ENCODE assay signal across 1 cellular context in genomic region chr6:14882394-14883073, GRCh38.
TF ChIP-seq lines count a peak whose summit lies in the region.

No MANE protein-coding gene starts in this region.

TF ChIP-seq in GM23338, 12 proteins besides CTCF, POLR2A, EP300 and RAD21:
- TF ChIP-seq, protein P1, sequence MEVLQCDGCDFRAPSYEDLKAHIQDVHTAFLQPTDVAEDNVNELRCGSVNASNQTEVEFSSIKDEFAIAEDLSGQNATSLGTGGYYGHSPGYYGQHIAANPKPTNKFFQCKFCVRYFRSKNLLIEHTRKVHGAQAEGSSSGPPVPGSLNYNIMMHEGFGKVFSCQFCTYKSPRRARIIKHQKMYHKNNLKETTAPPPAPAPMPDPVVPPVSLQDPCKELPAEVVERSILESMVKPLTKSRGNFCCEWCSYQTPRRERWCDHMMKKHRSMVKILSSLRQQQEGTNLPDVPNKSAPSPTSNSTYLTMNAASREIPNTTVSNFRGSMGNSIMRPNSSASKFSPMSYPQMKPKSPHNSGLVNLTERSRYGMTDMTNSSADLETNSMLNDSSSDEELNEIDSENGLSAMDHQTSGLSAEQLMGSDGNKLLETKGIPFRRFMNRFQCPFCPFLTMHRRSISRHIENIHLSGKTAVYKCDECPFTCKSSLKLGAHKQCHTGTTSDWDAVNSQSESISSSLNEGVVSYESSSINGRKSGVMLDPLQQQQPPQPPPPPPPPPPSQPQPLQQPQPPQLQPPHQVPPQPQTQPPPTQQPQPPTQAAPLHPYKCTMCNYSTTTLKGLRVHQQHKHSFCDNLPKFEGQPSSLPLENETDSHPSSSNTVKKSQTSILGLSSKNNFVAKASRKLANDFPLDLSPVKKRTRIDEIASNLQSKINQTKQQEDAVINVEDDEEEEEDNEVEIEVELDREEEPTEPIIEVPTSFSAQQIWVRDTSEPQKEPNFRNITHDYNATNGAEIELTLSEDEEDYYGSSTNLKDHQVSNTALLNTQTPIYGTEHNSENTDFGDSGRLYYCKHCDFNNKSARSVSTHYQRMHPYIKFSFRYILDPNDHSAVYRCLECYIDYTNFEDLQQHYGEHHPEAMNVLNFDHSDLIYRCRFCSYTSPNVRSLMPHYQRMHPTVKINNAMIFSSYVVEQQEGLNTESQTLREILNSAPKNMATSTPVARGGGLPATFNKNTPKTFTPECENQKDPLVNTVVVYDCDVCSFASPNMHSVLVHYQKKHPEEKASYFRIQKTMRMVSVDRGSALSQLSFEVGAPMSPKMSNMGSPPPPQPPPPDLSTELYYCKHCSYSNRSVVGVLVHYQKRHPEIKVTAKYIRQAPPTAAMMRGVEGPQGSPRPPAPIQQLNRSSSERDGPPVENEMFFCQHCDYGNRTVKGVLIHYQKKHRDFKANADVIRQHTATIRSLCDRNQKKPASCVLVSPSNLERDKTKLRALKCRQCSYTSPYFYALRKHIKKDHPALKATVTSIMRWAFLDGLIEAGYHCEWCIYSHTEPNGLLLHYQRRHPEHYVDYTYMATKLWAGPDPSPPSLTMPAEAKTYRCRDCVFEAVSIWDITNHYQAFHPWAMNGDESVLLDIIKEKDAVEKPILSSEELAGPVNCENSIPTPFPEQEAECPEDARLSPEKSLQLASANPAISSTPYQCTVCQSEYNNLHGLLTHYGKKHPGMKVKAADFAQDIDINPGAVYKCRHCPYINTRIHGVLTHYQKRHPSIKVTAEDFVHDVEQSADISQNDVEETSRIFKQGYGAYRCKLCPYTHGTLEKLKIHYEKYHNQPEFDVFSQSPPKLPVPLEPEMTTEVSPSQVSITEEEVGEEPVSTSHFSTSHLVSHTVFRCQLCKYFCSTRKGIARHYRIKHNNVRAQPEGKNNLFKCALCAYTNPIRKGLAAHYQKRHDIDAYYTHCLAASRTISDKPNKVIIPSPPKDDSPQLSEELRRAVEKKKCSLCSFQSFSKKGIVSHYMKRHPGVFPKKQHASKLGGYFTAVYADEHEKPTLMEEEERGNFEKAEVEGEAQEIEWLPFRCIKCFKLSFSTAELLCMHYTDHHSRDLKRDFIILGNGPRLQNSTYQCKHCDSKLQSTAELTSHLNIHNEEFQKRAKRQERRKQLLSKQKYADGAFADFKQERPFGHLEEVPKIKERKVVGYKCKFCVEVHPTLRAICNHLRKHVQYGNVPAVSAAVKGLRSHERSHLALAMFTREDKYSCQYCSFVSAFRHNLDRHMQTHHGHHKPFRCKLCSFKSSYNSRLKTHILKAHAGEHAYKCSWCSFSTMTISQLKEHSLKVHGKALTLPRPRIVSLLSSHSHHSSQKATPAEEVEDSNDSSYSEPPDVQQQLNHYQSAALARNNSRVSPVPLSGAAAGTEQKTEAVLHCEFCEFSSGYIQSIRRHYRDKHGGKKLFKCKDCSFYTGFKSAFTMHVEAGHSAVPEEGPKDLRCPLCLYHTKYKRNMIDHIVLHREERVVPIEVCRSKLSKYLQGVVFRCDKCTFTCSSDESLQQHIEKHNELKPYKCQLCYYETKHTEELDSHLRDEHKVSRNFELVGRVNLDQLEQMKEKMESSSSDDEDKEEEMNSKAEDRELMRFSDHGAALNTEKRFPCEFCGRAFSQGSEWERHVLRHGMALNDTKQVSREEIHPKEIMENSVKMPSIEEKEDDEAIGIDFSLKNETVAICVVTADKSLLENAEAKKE (CRISPR knock-in tag; IDR thresholded peaks at IDR 0.05), result no peak
- TF ChIP-seq CREB1 (CRISPR knock-in tag; IDR thresholded peaks at IDR 0.05; ENCODE audit: low read depth), result no peak
- TF ChIP-seq ETS1 (IDR thresholded peaks at IDR 0.05), result no peak
- no peak for TF ChIP-seq POLR2AphosphoS5 (IDR thresholded peaks at IDR 0.05; ENCODE audit: low read depth)
- TF ChIP-seq ZNF331 (CRISPR knock-in tag; IDR thresholded peaks at IDR 0.05; ENCODE audit: low read depth), result no peak
- no peak for TF ChIP-seq ZNF114 (CRISPR knock-in tag; IDR thresholded peaks at IDR 0.05)
- TF ChIP-seq JUNB (IDR thresholded peaks at IDR 0.05; ENCODE audit: unreplicated experiment), result no peak
- TF ChIP-seq, protein P2, sequence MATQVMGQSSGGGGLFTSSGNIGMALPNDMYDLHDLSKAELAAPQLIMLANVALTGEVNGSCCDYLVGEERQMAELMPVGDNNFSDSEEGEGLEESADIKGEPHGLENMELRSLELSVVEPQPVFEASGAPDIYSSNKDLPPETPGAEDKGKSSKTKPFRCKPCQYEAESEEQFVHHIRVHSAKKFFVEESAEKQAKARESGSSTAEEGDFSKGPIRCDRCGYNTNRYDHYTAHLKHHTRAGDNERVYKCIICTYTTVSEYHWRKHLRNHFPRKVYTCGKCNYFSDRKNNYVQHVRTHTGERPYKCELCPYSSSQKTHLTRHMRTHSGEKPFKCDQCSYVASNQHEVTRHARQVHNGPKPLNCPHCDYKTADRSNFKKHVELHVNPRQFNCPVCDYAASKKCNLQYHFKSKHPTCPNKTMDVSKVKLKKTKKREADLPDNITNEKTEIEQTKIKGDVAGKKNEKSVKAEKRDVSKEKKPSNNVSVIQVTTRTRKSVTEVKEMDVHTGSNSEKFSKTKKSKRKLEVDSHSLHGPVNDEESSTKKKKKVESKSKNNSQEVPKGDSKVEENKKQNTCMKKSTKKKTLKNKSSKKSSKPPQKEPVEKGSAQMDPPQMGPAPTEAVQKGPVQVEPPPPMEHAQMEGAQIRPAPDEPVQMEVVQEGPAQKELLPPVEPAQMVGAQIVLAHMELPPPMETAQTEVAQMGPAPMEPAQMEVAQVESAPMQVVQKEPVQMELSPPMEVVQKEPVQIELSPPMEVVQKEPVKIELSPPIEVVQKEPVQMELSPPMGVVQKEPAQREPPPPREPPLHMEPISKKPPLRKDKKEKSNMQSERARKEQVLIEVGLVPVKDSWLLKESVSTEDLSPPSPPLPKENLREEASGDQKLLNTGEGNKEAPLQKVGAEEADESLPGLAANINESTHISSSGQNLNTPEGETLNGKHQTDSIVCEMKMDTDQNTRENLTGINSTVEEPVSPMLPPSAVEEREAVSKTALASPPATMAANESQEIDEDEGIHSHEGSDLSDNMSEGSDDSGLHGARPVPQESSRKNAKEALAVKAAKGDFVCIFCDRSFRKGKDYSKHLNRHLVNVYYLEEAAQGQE (IDR thresholded peaks at IDR 0.05; ENCODE audit: unreplicated experiment), result no peak
- no peak for TF ChIP-seq EZH2phosphoT487 (IDR thresholded peaks at IDR 0.05; ENCODE audit: unreplicated experiment)
- no peak for TF ChIP-seq EZH2 (IDR thresholded peaks at IDR 0.05; ENCODE audit: low read depth, unreplicated experiment)
- TF ChIP-seq STAT1 (IDR thresholded peaks at IDR 0.05; ENCODE audit: unreplicated experiment), result no peak
- TF ChIP-seq NANOG (IDR thresholded peaks at IDR 0.05; ENCODE audit: borderline replicate concordance), result no peak
